1 cellular context compared by ENCODE assay signal in the genomic region with DNA sequence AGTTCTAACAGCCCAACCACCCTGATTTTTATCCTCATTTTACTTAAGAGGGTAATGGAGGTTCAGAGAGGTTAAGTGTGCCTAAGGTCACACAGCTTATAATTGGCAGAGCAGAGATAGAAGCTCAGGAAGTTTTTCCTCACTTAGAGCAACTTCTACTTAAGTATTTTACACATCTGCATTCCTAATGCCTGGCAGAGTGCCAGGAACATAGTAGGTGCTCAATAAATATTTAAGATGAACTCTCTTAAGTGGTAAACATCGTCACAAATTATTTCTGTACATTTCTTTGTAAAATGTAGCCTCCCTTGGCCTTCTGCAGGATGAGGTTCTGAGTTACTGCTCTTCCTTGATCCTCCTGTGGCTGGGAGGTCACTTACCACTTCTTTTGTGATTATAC.
TF ChIP-seq lines count a peak whose summit lies in the region.

No MANE protein-coding gene starts in this region.

TF ChIP-seq in GM23338, 12 proteins besides CTCF, POLR2A, EP300 and RAD21 (continued from another document):
- TF ChIP-seq, protein P1, sequence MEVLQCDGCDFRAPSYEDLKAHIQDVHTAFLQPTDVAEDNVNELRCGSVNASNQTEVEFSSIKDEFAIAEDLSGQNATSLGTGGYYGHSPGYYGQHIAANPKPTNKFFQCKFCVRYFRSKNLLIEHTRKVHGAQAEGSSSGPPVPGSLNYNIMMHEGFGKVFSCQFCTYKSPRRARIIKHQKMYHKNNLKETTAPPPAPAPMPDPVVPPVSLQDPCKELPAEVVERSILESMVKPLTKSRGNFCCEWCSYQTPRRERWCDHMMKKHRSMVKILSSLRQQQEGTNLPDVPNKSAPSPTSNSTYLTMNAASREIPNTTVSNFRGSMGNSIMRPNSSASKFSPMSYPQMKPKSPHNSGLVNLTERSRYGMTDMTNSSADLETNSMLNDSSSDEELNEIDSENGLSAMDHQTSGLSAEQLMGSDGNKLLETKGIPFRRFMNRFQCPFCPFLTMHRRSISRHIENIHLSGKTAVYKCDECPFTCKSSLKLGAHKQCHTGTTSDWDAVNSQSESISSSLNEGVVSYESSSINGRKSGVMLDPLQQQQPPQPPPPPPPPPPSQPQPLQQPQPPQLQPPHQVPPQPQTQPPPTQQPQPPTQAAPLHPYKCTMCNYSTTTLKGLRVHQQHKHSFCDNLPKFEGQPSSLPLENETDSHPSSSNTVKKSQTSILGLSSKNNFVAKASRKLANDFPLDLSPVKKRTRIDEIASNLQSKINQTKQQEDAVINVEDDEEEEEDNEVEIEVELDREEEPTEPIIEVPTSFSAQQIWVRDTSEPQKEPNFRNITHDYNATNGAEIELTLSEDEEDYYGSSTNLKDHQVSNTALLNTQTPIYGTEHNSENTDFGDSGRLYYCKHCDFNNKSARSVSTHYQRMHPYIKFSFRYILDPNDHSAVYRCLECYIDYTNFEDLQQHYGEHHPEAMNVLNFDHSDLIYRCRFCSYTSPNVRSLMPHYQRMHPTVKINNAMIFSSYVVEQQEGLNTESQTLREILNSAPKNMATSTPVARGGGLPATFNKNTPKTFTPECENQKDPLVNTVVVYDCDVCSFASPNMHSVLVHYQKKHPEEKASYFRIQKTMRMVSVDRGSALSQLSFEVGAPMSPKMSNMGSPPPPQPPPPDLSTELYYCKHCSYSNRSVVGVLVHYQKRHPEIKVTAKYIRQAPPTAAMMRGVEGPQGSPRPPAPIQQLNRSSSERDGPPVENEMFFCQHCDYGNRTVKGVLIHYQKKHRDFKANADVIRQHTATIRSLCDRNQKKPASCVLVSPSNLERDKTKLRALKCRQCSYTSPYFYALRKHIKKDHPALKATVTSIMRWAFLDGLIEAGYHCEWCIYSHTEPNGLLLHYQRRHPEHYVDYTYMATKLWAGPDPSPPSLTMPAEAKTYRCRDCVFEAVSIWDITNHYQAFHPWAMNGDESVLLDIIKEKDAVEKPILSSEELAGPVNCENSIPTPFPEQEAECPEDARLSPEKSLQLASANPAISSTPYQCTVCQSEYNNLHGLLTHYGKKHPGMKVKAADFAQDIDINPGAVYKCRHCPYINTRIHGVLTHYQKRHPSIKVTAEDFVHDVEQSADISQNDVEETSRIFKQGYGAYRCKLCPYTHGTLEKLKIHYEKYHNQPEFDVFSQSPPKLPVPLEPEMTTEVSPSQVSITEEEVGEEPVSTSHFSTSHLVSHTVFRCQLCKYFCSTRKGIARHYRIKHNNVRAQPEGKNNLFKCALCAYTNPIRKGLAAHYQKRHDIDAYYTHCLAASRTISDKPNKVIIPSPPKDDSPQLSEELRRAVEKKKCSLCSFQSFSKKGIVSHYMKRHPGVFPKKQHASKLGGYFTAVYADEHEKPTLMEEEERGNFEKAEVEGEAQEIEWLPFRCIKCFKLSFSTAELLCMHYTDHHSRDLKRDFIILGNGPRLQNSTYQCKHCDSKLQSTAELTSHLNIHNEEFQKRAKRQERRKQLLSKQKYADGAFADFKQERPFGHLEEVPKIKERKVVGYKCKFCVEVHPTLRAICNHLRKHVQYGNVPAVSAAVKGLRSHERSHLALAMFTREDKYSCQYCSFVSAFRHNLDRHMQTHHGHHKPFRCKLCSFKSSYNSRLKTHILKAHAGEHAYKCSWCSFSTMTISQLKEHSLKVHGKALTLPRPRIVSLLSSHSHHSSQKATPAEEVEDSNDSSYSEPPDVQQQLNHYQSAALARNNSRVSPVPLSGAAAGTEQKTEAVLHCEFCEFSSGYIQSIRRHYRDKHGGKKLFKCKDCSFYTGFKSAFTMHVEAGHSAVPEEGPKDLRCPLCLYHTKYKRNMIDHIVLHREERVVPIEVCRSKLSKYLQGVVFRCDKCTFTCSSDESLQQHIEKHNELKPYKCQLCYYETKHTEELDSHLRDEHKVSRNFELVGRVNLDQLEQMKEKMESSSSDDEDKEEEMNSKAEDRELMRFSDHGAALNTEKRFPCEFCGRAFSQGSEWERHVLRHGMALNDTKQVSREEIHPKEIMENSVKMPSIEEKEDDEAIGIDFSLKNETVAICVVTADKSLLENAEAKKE (CRISPR knock-in tag; IDR thresholded peaks at IDR 0.05), result no peak
- TF ChIP-seq CREB1 (CRISPR knock-in tag; IDR thresholded peaks at IDR 0.05; ENCODE audit: low read depth), result no peak
- no peak for TF ChIP-seq NANOG (IDR thresholded peaks at IDR 0.05; ENCODE audit: borderline replicate concordance)
- no peak for TF ChIP-seq JUNB (IDR thresholded peaks at IDR 0.05; ENCODE audit: unreplicated experiment)
- TF ChIP-seq EZH2phosphoT487 (IDR thresholded peaks at IDR 0.05; ENCODE audit: unreplicated experiment), result no peak
- no peak for TF ChIP-seq ZNF114 (CRISPR knock-in tag; IDR thresholded peaks at IDR 0.05)
- TF ChIP-seq, protein P2, sequence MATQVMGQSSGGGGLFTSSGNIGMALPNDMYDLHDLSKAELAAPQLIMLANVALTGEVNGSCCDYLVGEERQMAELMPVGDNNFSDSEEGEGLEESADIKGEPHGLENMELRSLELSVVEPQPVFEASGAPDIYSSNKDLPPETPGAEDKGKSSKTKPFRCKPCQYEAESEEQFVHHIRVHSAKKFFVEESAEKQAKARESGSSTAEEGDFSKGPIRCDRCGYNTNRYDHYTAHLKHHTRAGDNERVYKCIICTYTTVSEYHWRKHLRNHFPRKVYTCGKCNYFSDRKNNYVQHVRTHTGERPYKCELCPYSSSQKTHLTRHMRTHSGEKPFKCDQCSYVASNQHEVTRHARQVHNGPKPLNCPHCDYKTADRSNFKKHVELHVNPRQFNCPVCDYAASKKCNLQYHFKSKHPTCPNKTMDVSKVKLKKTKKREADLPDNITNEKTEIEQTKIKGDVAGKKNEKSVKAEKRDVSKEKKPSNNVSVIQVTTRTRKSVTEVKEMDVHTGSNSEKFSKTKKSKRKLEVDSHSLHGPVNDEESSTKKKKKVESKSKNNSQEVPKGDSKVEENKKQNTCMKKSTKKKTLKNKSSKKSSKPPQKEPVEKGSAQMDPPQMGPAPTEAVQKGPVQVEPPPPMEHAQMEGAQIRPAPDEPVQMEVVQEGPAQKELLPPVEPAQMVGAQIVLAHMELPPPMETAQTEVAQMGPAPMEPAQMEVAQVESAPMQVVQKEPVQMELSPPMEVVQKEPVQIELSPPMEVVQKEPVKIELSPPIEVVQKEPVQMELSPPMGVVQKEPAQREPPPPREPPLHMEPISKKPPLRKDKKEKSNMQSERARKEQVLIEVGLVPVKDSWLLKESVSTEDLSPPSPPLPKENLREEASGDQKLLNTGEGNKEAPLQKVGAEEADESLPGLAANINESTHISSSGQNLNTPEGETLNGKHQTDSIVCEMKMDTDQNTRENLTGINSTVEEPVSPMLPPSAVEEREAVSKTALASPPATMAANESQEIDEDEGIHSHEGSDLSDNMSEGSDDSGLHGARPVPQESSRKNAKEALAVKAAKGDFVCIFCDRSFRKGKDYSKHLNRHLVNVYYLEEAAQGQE (IDR thresholded peaks at IDR 0.05; ENCODE audit: unreplicated experiment), result no peak
- no peak for TF ChIP-seq POLR2AphosphoS5 (IDR thresholded peaks at IDR 0.05; ENCODE audit: low read depth)
- TF ChIP-seq, protein P3, sequence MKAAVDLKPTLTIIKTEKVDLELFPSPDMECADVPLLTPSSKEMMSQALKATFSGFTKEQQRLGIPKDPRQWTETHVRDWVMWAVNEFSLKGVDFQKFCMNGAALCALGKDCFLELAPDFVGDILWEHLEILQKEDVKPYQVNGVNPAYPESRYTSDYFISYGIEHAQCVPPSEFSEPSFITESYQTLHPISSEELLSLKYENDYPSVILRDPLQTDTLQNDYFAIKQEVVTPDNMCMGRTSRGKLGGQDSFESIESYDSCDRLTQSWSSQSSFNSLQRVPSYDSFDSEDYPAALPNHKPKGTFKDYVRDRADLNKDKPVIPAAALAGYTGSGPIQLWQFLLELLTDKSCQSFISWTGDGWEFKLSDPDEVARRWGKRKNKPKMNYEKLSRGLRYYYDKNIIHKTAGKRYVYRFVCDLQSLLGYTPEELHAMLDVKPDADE (IDR thresholded peaks at IDR 0.05), result no peak
- no peak for TF ChIP-seq ZNF331 (CRISPR knock-in tag; IDR thresholded peaks at IDR 0.05; ENCODE audit: low read depth)
